Comparison of ENCODE assay signal across 7 cellular contexts in the genomic region with DNA sequence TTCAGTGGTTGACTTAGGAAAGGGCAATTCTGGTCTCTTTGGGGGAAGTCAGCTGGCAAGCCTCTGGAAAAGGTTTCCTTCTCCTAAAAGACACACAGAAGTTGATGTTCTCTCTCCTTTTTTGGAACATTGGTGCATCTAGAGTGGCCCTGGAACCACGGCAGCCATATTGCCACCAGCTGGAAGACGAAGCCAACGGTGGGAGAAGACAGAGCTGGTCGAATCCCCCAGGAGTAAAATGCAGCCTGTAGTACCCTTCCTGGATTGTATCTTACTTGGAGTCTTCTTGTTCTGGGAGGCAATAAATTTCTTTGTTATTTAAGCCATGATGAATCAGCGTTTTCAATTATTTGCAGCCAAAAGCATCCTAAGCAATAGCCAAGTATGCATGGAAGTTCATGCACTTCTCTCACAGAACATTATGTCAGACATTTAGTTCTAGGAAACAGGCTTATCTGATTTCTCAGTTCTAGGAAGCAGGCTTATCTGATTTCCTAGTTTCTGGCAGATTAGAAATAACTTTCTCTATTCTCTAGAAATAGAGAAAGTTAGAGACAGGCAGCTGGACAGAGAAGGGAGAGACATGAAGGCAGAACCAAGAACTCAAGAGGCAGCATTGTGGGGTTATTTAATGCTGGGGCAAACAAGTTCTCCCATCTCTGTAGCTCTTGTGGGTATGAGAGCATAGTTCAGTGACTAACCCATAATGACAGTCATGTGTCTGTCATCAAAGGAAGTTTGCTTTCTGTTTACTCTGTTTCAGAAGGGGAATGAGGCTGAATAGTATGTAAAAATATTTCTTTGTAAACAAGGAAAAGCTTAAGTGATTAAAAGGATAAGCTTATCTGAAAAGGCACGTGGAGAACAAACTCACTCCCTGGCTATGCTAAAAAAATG. TPM values are rescaled to one million over a fixed set of nuclear protein-coding genes. Genes with fewer than 3 reads are reported as not detected.
DNase-seq lines count a peak whose midpoint lies in the region; ATAC-seq and TF ChIP-seq lines count a peak whose summit lies in the region.

No MANE protein-coding gene starts in this region.

- peak overlapping the region; percentile 96 for H3K14ac ChIP-seq in IMR-90 (replicated peaks; ENCODE audit: low read depth, low read length)
- no peak overlapping the region for H3K14ac ChIP-seq in H9 (ENCODE audit: insufficient read depth, low read length)

- H3K18ac ChIP-seq in IMR-90 (ENCODE audit: low read depth, low read length) (peak overlapping the region; percentile 96), H9 (ENCODE audit: insufficient read length, low read depth, low read length) (no peak overlapping the region)

- H3K27me3 ChIP-seq in IMR-90 (ENCODE audit: control insufficient read depth, insufficient read depth, low read length) (no peaks in the 10 kb centered on the region), H9 (ENCODE audit: insufficient read depth, low read length) (no peaks in the 10 kb centered on the region)

- H4K5ac ChIP-seq in IMR-90 (ENCODE audit: low read depth, low read length) (peak overlapping the region; percentile 93), H9 (ENCODE audit: insufficient read length, low read depth, low read length) (no peak overlapping the region)

- H2BK20ac ChIP-seq in IMR-90 (ENCODE audit: low read depth, low read length) (peak overlapping the region; percentile 99), H9 (ENCODE audit: low read depth, low read length, poor library complexity, severe bottlenecking) (no peak overlapping the region)

- H2AK5ac ChIP-seq in IMR-90 (ENCODE audit: low read depth, low read length): peak overlapping the region; percentile 99
- H2AK5ac ChIP-seq in H9 (ENCODE audit: insufficient read length, low read length): no peak overlapping the region

- H3K36me3 Mint-ChIP-seq in H9 (ENCODE audit: insufficient read depth in 1 of 3, low read depth in 3 of 3): no peaks in the 10 kb centered on the region

- H3K4me3 ChIP-seq in IMR-90 (ENCODE audit: insufficient read depth, low read depth, low read length) (no peak overlapping the region), astrocyte of the spinal cord (ENCODE audit: low read depth, low read length) (no peak overlapping the region)

- H3K27ac ChIP-seq in IMR-90 (ENCODE audit: insufficient read depth, low read length): peak overlapping the region; percentile 100
- H3K27ac ChIP-seq in H9 (ENCODE audit: insufficient read length, low read depth, low read length): no peak overlapping the region

- H3K4me3 Mint-ChIP-seq in H9: no peak overlapping the region

- TF ChIP-seq CTCF in IMR-90 (conservative IDR thresholded peaks at IDR 0.05; ENCODE audit: low read depth, low read length) (no peak), astrocyte of the spinal cord (IDR thresholded peaks at IDR 0.05; ENCODE audit: low read depth, low read length) (no peak), omental fat pad (IDR thresholded peaks at IDR 0.05) (no peak), H9 (conservative IDR thresholded peaks at IDR 0.05) (no peak)

- peaks cover 21% of the 10 kb centered on the region for H3K4me1 ChIP-seq in IMR-90 (ENCODE audit: control insufficient read depth, insufficient read depth, low read length)
- peaks cover 8% of the 10 kb centered on the region for H3K4me1 ChIP-seq in H9 (ENCODE audit: insufficient read depth, low read length)

- peak overlapping the region; percentile 100 for H4K91ac ChIP-seq in IMR-90 (ENCODE audit: insufficient read depth, low read depth, low read length)
- no peak overlapping the region for H4K91ac ChIP-seq in H9 (ENCODE audit: insufficient read length, low read depth, low read length)

- H3K36me3 ChIP-seq in IMR-90 (ENCODE audit: control insufficient read depth, insufficient read depth, low read length): no peaks in the 10 kb centered on the region

- H3K9ac ChIP-seq in IMR-90 (ENCODE audit: low read depth, low read length): no peak overlapping the region; the same call in 1 of the 2 replicates
- no peak overlapping the region for H3K9ac ChIP-seq in H9 (ENCODE audit: extremely low read depth, insufficient read length, low read length)

- H3K79me1 ChIP-seq in IMR-90 (ENCODE audit: low read depth in 1 of 2, low read length in 2 of 2) (peaks cover 3 to 7% of the 10 kb centered on the region in 2 experiments; a peak in 2 of 4 replicates), H9 (ENCODE audit: insufficient read depth, low read depth, low read length, poor library complexity, severe bottlenecking) (no peaks in the 10 kb centered on the region)

- H2BK12ac ChIP-seq in H9 (ENCODE audit: insufficient read length, low read depth, low read length): no peak overlapping the region

- H3K9me3 ChIP-seq in IMR-90 (ENCODE audit: control insufficient read depth, insufficient read depth, low read length): no peaks in the 10 kb centered on the region
- H3K9me3 ChIP-seq in H9 (ENCODE audit: control insufficient read depth, low read depth, low read length): no peaks in the 10 kb centered on the region

- H2BK120ac ChIP-seq in IMR-90 (ENCODE audit: low read depth, low read length) (peak overlapping the region; percentile 99), H9 (ENCODE audit: low read depth, low read length, poor library complexity, severe bottlenecking) (no peak overlapping the region)

- BruUV-seq in IMR-90 (replicated peaks; lab: Mats Ljungman, UMichigan): no TSS peak

- no peaks in the 10 kb centered on the region for H4K20me1 ChIP-seq in IMR-90 (ENCODE audit: insufficient read depth, low read length)
- no peaks in the 10 kb centered on the region for H4K20me1 ChIP-seq in H9 (ENCODE audit: control insufficient read depth, insufficient read depth, insufficient read length)

- H3K56ac ChIP-seq in IMR-90 (ENCODE audit: extremely low read depth, insufficient read depth, low read length): peak overlapping the region; percentile 89
- H3K56ac ChIP-seq in H9 (ENCODE audit: insufficient read length, low read depth, low read length): no peak overlapping the region

- peak; percentile 71 for DNase-seq in IMR-90
- peak; percentile 53 for DNase-seq in astrocyte of the spinal cord (ENCODE audit: low read depth, low spot score)
- no peak for DNase-seq in omental fat pad (ENCODE audit: low spot score)
- DNase-seq in T-helper 9 cell: no peak
- no peak for DNase-seq in H9

- H2AK9ac ChIP-seq in IMR-90 (replicated peaks; ENCODE audit: low read depth, low read length, poor library complexity): peak overlapping the region; percentile 58

- intact Hi-C loops in IMR-90 (cut with micrococcal nuclease): loop anchor here (2.0 kb wide), 1 partner anchor 67 kb away; no protein-coding TSS in a partner anchor

- CTCF ChIA-PET in IMR-90 (lab: Yijun Ruan, JAX): interaction anchor here (0.7 to 1.7 kb wide), 7 partner anchors 11 to 71 kb away, joined by 3 to 5 read pairs (median 3); no protein-coding TSS in a partner anchor

- POLR2A ChIA-PET in IMR-90 (lab: Charles Lee; ENCODE audit: unreplicated experiment): interaction anchor here (0.6 to 3.7 kb wide), 10 partner anchors 11 to 1854 kb away, joined by 3 to 57 read pairs (median 4); a partner anchor contains a TSS

- H3T11ph ChIP-seq in H9 (ENCODE audit: low read length): no peak overlapping the region

- peak overlapping the region; percentile 52 for H2AFZ ChIP-seq in IMR-90 (replicated peaks; ENCODE audit: low read length, poor library complexity)
- no peak overlapping the region for H2AFZ ChIP-seq in H9 (ENCODE audit: low read length)

- H3K4me1 Mint-ChIP-seq in H9: peaks cover 16 to 19% of the 10 kb centered on the region in 2 experiments

- H3K4me2 ChIP-seq in IMR-90 (ENCODE audit: low read depth, low read length): peak overlapping the region; percentile 68
- no peak overlapping the region for H3K4me2 ChIP-seq in H9 (ENCODE audit: insufficient read depth, insufficient read length, low read length)

- no peaks in the 10 kb centered on the region for H3K79me2 ChIP-seq in H9 (ENCODE audit: insufficient read depth, low read length)

- H2BK15ac ChIP-seq in IMR-90 (ENCODE audit: low read depth, low read length) (peak overlapping the region; percentile 97), H9 (ENCODE audit: low read depth, low read length) (no peak overlapping the region)

- peak overlapping the region; percentile 93 for H3K23ac ChIP-seq in IMR-90 (ENCODE audit: low read depth, low read length)
- H3K23ac ChIP-seq in H9 (ENCODE audit: insufficient read length, low read depth, low read length): no peak overlapping the region

- H3K9me1 ChIP-seq in IMR-90 (ENCODE audit: insufficient read depth, low read length): 0 out of 2 replicates have a peak, but pooled peaks cover 6% of the 10 kb centered on the region

- H3K4ac ChIP-seq in IMR-90 (ENCODE audit: low read depth, low read length): peak overlapping the region; percentile 97
- no peak overlapping the region for H3K4ac ChIP-seq in H9 (ENCODE audit: low read depth, low read length)

- no peaks in the 10 kb centered on the region; the same call in 1 of the 2 replicates for H3K27me3 Mint-ChIP-seq in H9 (ENCODE audit: low read depth)

- H2BK5ac ChIP-seq in IMR-90 (ENCODE audit: low read depth, low read length, poor library complexity, severe bottlenecking) (peak overlapping the region; percentile 98), H9 (ENCODE audit: insufficient read length, low read length) (no peak overlapping the region)

- in situ Hi-C loops in IMR-90 (cut with MboI; ENCODE audit: low sequenced_read_pairs) (no loop called here), astrocyte of the spinal cord (cut with HindIII; ENCODE audit: low sequenced_read_pairs) (no loop called here)

- no peak for TF ChIP-seq POLR2A in IMR-90 (IDR thresholded peaks at IDR 0.05; ENCODE audit: low read depth, low read length)

- peak overlapping the region in 1 of 3 experiments; percentile 48; a peak in 1 of 7 replicates for H3K27ac Mint-ChIP-seq in H9

- peak; percentile 62 for ATAC-seq in GM18499 (IDR thresholded peaks at IDR 0.05; ENCODE audit: insufficient read depth, unreplicated experiment)
- ATAC-seq in GM21717 (IDR thresholded peaks at IDR 0.05; ENCODE audit: unreplicated experiment): peak; percentile 77
- peak; percentile 18 for ATAC-seq in IMR-90 (ENCODE audit: low read depth)
- ATAC-seq in omental fat pad (ENCODE audit: low FRiP score): peak; percentile 45

- WGBS in IMR-90 (ENCODE audit: extremely low coverage in 2 of 2, insufficient read length in 1 of 2), 2 experiments: no CpG with 5 or more reads among the region's 6 CpGs
- WGBS in H9 (ENCODE audit: extremely low coverage, insufficient read length, low lambda C conversion rate): no CpG with 5 or more reads among the region's 6 CpGs

- peak overlapping the region; percentile 72 to 95 for H4K8ac ChIP-seq in IMR-90 (ENCODE audit: low read depth in 2 of 2, low read length in 2 of 2)
- H4K8ac ChIP-seq in H9 (replicated peaks; ENCODE audit: insufficient read length, low read depth, low read length): no peak overlapping the region

- dilution Hi-C loops in IMR-90 (cut with HindIII; ENCODE audit: low sequenced_read_pairs, unreplicated experiment): no loop called here

- no peaks in the 10 kb centered on the region for H3K23me2 ChIP-seq in H9 (ENCODE audit: insufficient read length, low read depth, low read length, poor library complexity, severe bottlenecking)

- TF ChIP-seq RAD21 in IMR-90 (IDR thresholded peaks at IDR 0.05; ENCODE audit: low read length): no peak

- H3K9me3 Mint-ChIP-seq in H9: no peaks in the 10 kb centered on the region

RNA-seq across cellular contexts. Expression of a gene that starts 40.5 kb away (rescaled TPM):
- total RNA-seq in IMR-90 (2012; rRNA removed): 57.7 and 141 TPM in 2 replicates
- 46.3 and 73.3 TPM in 2 replicates for polyA plus RNA-seq in IMR-90 (2012; rRNA removed)
- polyA plus RNA-seq in IMR-90 (2012; cell fraction: cytosol; rRNA removed): 8.2 and 11.9 TPM in 2 replicates
- polyA plus RNA-seq in IMR-90 (2012; cell fraction: nucleus; rRNA removed; ENCODE audit: low replicate concordance): 124 and 666 TPM in 2 replicates
- total RNA-seq in omental fat pad: 100 to 1,000 TPM in 2 of 4 donors, 10 to 100 TPM in 2; 58.3 to 318 (median 104) TPM
- 3.2 TPM in 2 replicates for total RNA-seq in H9 (2021)

Comparison
In these comparisons a context has a peak if more than half of its experiments do, and no peak if none do; other contexts are left out.
1. ATAC-seq: peak in every context shown above with its lines; median percentile 77 in GM21717; 62 in GM18499; 45 in omental fat pad; 18 in IMR-90.
2. DNase-seq: peak in IMR-90 (single experiment) and astrocyte of the spinal cord (single experiment); none in omental fat pad (single experiment), T-helper 9 cell (single experiment) and H9 (single experiment).
3. RNA of a gene that starts 40.5 kb away (total RNA-seq): 58.3 to 318 TPM in omental fat pad and 57.7 to 141 TPM in IMR-90; 3.2 TPM in H9; every median in the first group is over 10 times any median in the second.